ENCODE assay signal across 22 cellular contexts in genomic region chr5:160209917-160210316, GRCh38. TPM values are rescaled to one million over a fixed set of nuclear protein-coding genes. Genes with fewer than 3 reads are reported as not detected.
DNase-seq lines count a peak whose midpoint lies in the region; TF ChIP-seq lines count a peak whose summit lies in the region.
"Had no signal": no experiment of that assay in that cellular context is flagged by ENCODE, and none has a peak within 500 bp of the region (broad histone marks: within the 10 kb centered on the region; RNA-seq: fewer than 3 reads in every experiment).

No MANE protein-coding gene starts in this region.

- H3K4me2 ChIP-seq in mammary epithelial cell (ENCODE audit: insufficient read depth, low read depth, low read length) (no peak overlapping the region), mesendoderm (ENCODE audit: low read length) (no peak overlapping the region)

- no peak overlapping the region for H3K4me3 ChIP-seq in mammary epithelial cell (replicated peaks in 1 of 3; ENCODE audit: insufficient read depth in 1 of 3, low read depth in 2 of 3, low read length in 3 of 3)
- H3K4me3 ChIP-seq in mesendoderm (ENCODE audit: low read length): no peak overlapping the region
- H3K4me3 ChIP-seq: BLaER1 treated with 17β-estradiol and CSF1 and Interleukin-3, amounts not matched to agents 10 nM and 100 nM; lung; prostate gland; sigmoid colon; suprapubic skin had no signal

- H3K79me2 ChIP-seq in mammary epithelial cell (ENCODE audit: insufficient read depth, low read length) (no peaks in the 10 kb centered on the region), mesendoderm (ENCODE audit: control insufficient read depth, insufficient read depth, low read length) (no peaks in the 10 kb centered on the region)

- H3K4me1 Mint-ChIP-seq in Calu3 (ENCODE audit: low read depth, unreplicated experiment): peaks cover 26% of the 10 kb centered on the region
- peaks cover 2% of the 10 kb centered on the region for H3K4me1 Mint-ChIP-seq in activated naive CD8-positive, alpha-beta T cell treated with anti-CD3 and anti-CD28 coated beads for 36 hours
- no peaks in the 10 kb centered on the region for H3K4me1 Mint-ChIP-seq in activated CD4-positive, alpha-beta T cell treated with anti-CD3 and anti-CD28 coated beads, Interleukin-2, amount 10 ng/mL, durations not matched to agents 7 days and 5 days
- H3K4me1 Mint-ChIP-seq: activated naive CD8-positive, alpha-beta T cell treated with anti-CD3 and anti-CD28 coated beads, Interleukin-2, amount 10 ng/mL, durations not matched to agents 7 days and 5 days had no signal

- no peak overlapping the region for H2AFZ ChIP-seq in mammary epithelial cell (ENCODE audit: low read depth, low read length)

- H3K27me3 ChIP-seq in mammary epithelial cell (ENCODE audit: insufficient read depth, low read length) (no peaks in the 10 kb centered on the region), mesendoderm (ENCODE audit: insufficient read depth, low read length, poor library complexity) (no peaks in the 10 kb centered on the region)
- H3K27me3 ChIP-seq: BLaER1 treated with 17β-estradiol and CSF1 and Interleukin-3, amounts not matched to agents 10 nM and 100 nM; sigmoid colon; suprapubic skin had no signal

- no peaks in the 10 kb centered on the region for H3K9me3 Mint-ChIP-seq in Calu3 (ENCODE audit: low read depth, unreplicated experiment)
- no peaks in the 10 kb centered on the region for H3K9me3 Mint-ChIP-seq in activated naive CD8-positive, alpha-beta T cell treated with anti-CD3 and anti-CD28 coated beads for 36 hours
- no peaks in the 10 kb centered on the region for H3K9me3 Mint-ChIP-seq in activated CD4-positive, alpha-beta T cell treated with anti-CD3 and anti-CD28 coated beads, Interleukin-2, amount 10 ng/mL, durations not matched to agents 7 days and 5 days
- H3K9me3 Mint-ChIP-seq: activated naive CD8-positive, alpha-beta T cell treated with anti-CD3 and anti-CD28 coated beads, Interleukin-2, amount 10 ng/mL, durations not matched to agents 7 days and 5 days had no signal

- H4K5ac ChIP-seq in mesendoderm (ENCODE audit: low read length): no peak overlapping the region

- no peak overlapping the region for H3K56ac ChIP-seq in mesendoderm (ENCODE audit: low read length)

- no peaks in the 10 kb centered on the region for H3K27me3 Mint-ChIP-seq in Calu3 (ENCODE audit: unreplicated experiment)
- no peaks in the 10 kb centered on the region for H3K27me3 Mint-ChIP-seq in activated naive CD8-positive, alpha-beta T cell treated with anti-CD3 and anti-CD28 coated beads for 36 hours
- H3K27me3 Mint-ChIP-seq in activated CD4-positive, alpha-beta T cell treated with anti-CD3 and anti-CD28 coated beads, Interleukin-2, amount 10 ng/mL, durations not matched to agents 7 days and 5 days: peaks cover 3% of the 10 kb centered on the region

- peak overlapping the region; percentile 82 for H3K27ac Mint-ChIP-seq in Calu3 (ENCODE audit: unreplicated experiment)
- no peak overlapping the region for H3K27ac Mint-ChIP-seq in activated naive CD8-positive, alpha-beta T cell treated with anti-CD3 and anti-CD28 coated beads for 36 hours
- no peak overlapping the region for H3K27ac Mint-ChIP-seq in activated CD4-positive, alpha-beta T cell treated with anti-CD3 and anti-CD28 coated beads, Interleukin-2, amount 10 ng/mL, durations not matched to agents 7 days and 5 days
- H3K27ac Mint-ChIP-seq: activated naive CD8-positive, alpha-beta T cell treated with anti-CD3 and anti-CD28 coated beads, Interleukin-2, amount 10 ng/mL, durations not matched to agents 7 days and 5 days had no signal

- no peak overlapping the region for H4K8ac ChIP-seq in mesendoderm (ENCODE audit: low read depth, low read length)

- no peak overlapping the region for H3K4ac ChIP-seq in mesendoderm (ENCODE audit: low read depth, low read length)

- peaks cover 16% of the 10 kb centered on the region for H3K4me1 ChIP-seq in mammary epithelial cell (ENCODE audit: insufficient read depth, low read length)
- no peaks in the 10 kb centered on the region for H3K4me1 ChIP-seq in mesendoderm (ENCODE audit: control insufficient read depth, low read depth, low read length)
- H3K4me1 ChIP-seq: prostate gland, sigmoid colon had no signal

- H3K27ac ChIP-seq in mammary epithelial cell (ENCODE audit: insufficient read depth, low read depth, low read length) (no peak overlapping the region), mesendoderm (ENCODE audit: low read depth, low read length) (no peak overlapping the region)
- H3K27ac ChIP-seq: BLaER1 treated with 17β-estradiol and CSF1 and Interleukin-3, amounts not matched to agents 10 nM and 100 nM; prostate gland; sigmoid colon; suprapubic skin had no signal

- H2BK5ac ChIP-seq in mesendoderm (ENCODE audit: low read length): no peak overlapping the region

- intact Hi-C loops in Calu3 (cut with micrococcal nuclease; ENCODE audit: unreplicated experiment): loop anchor here (5.0 kb wide), 1 partner anchor 1058 kb away; no protein-coding TSS in a partner anchor
- intact Hi-C loops in mammary epithelial cell (cut with micrococcal nuclease): no loop called here

- H3K9ac ChIP-seq in mammary epithelial cell (ENCODE audit: insufficient read depth, low read length): no peak overlapping the region
- no peak overlapping the region for H3K9ac ChIP-seq in mesendoderm (ENCODE audit: low read length)
- H3K9ac ChIP-seq: BLaER1 treated with 17β-estradiol and CSF1 and Interleukin-3, amounts not matched to agents 10 nM and 100 nM had no signal

- no peak overlapping the region for H3K4me3 Mint-ChIP-seq in Calu3 (ENCODE audit: low read depth, unreplicated experiment)
- no peak overlapping the region for H3K4me3 Mint-ChIP-seq in activated naive CD8-positive, alpha-beta T cell treated with anti-CD3 and anti-CD28 coated beads for 36 hours
- H3K4me3 Mint-ChIP-seq in activated CD4-positive, alpha-beta T cell treated with anti-CD3 and anti-CD28 coated beads, Interleukin-2, amount 10 ng/mL, durations not matched to agents 7 days and 5 days: no peak overlapping the region
- H3K4me3 Mint-ChIP-seq: activated naive CD8-positive, alpha-beta T cell treated with anti-CD3 and anti-CD28 coated beads, Interleukin-2, amount 10 ng/mL, durations not matched to agents 7 days and 5 days had no signal

- no peaks in the 10 kb centered on the region for H3K9me3 ChIP-seq in mammary epithelial cell (replicated peaks; ENCODE audit: insufficient read depth, low read length)
- H3K9me3 ChIP-seq: BLaER1 treated with 17β-estradiol and CSF1 and Interleukin-3, amounts not matched to agents 10 nM and 100 nM; prostate gland; sigmoid colon; suprapubic skin had no signal

- DNase-seq in Calu3 (peak; percentile 56), HT-29 (ENCODE audit: low spot score) (peak; percentile 61), mammary epithelial cell (peak; percentile 76), mesendoderm (peak; percentile 30), A172 (ENCODE audit: low spot score) (no peak), AG08396 (ENCODE audit: low spot score) (no peak)
- no peak for DNase-seq in activated naive CD8-positive, alpha-beta T cell treated with anti-CD3 and anti-CD28 coated beads for 36 hours
- DNase-seq in activated CD4-positive, alpha-beta T cell treated with anti-CD3 and anti-CD28 coated beads, Interleukin-2, amount 10 ng/mL, durations not matched to agents 7 days and 5 days: no peak
- DNase-seq: activated naive CD8-positive, alpha-beta T cell treated with anti-CD3 and anti-CD28 coated beads, Interleukin-2, amount 10 ng/mL, durations not matched to agents 7 days and 5 days; kidney; MV-4-11; NCI-H146; NCI-H446 treated with DMSO at 0.1 percent for 48 hours; sigmoid colon; stimulated activated naive CD4-positive, alpha-beta T cell had no signal

- in situ Hi-C loops in mammary epithelial cell (cut with MboI; ENCODE audit: low sequenced_read_pairs in 2 of 2): loop anchor here in 1 of 2 donors (10.0 kb wide), 1 partner anchor 135 kb away; no protein-coding TSS in a partner anchor

- H3K36me3 Mint-ChIP-seq in Calu3 (ENCODE audit: insufficient read depth, unreplicated experiment): peaks cover 6% of the 10 kb centered on the region
- H3K36me3 Mint-ChIP-seq in activated naive CD8-positive, alpha-beta T cell treated with anti-CD3 and anti-CD28 coated beads for 36 hours: no peaks in the 10 kb centered on the region
- H3K36me3 Mint-ChIP-seq in activated CD4-positive, alpha-beta T cell treated with anti-CD3 and anti-CD28 coated beads, Interleukin-2, amount 10 ng/mL, durations not matched to agents 7 days and 5 days (ENCODE audit: low read depth): no peaks in the 10 kb centered on the region
- H3K36me3 Mint-ChIP-seq: activated naive CD8-positive, alpha-beta T cell treated with anti-CD3 and anti-CD28 coated beads, Interleukin-2, amount 10 ng/mL, durations not matched to agents 7 days and 5 days had no signal

- H2AK5ac ChIP-seq in mesendoderm (ENCODE audit: low read length): no peak overlapping the region

- no peaks in the 10 kb centered on the region for H3K36me3 ChIP-seq in mammary epithelial cell (ENCODE audit: insufficient read depth, low read length)
- H3K36me3 ChIP-seq in mesendoderm (ENCODE audit: control insufficient read depth, insufficient read depth, low read length): no peaks in the 10 kb centered on the region
- H3K36me3 ChIP-seq: BLaER1 treated with 17β-estradiol and CSF1 and Interleukin-3, amounts not matched to agents 10 nM and 100 nM; prostate gland; sigmoid colon; suprapubic skin had no signal

- TF ChIP-seq CTCF in Calu3 (IDR thresholded peaks at IDR 0.05; ENCODE audit: unreplicated experiment) (no peak), mammary epithelial cell (conservative IDR thresholded peaks at IDR 0.05 in 1 of 2, IDR thresholded peaks at IDR 0.05 in 1 of 2; ENCODE audit: extremely low read depth in 1 of 2, insufficient read depth in 1 of 2, low read depth in 1 of 2, low read length in 2 of 2) (no peak)

- dilution Hi-C loops in mammary epithelial cell (cut with HindIII; ENCODE audit: low sequenced_read_pairs): no loop called here

- H3K23ac ChIP-seq in mesendoderm (ENCODE audit: low read length): no peak overlapping the region

- BruUV-seq in Calu3 (replicated peaks; lab: Mats Ljungman, UMichigan) (no TSS peak), mammary epithelial cell (replicated peaks; lab: Mats Ljungman, UMichigan) (no TSS peak)

- H3K79me1 ChIP-seq in mesendoderm (ENCODE audit: low read length): no peaks in the 10 kb centered on the region

- 87% methylated on average over 2 of the region's 2 CpGs for WGBS in mammary epithelial cell (ENCODE audit: low coverage, missing lambda C conversion rate)
- no CpG with 5 or more reads among the region's 2 CpGs for WGBS in mesendoderm (ENCODE audit: extremely low coverage, insufficient coverage, low lambda C conversion rate)

- POLR2A ChIA-PET in activated CD4-positive, alpha-beta T cell treated with anti-CD3 and anti-CD28 coated beads, Interleukin-2, amount 10 ng/mL, durations not matched to agents 7 days and 5 days (lab: Charles Lee): no interaction called here

- H2BK15ac ChIP-seq in mesendoderm (replicated peaks; ENCODE audit: low read depth): no peak overlapping the region

- CTCF ChIA-PET in Calu3 (lab: Charles Lee) (interaction anchor here (1.0 kb wide), 1 partner anchor 129 kb away, joined by 6 read pairs; no protein-coding TSS in a partner anchor), mammary epithelial cell (lab: Charles Lee; ENCODE audit: low non-redundant PET) (no interaction called here)
- CTCF ChIA-PET in activated CD4-positive, alpha-beta T cell treated with anti-CD3 and anti-CD28 coated beads, Interleukin-2, amount 10 ng/mL, durations not matched to agents 7 days and 5 days (lab: Charles Lee): interaction anchor here (1.2 kb wide), 1 partner anchor 135 kb away, joined by 3 read pairs; no protein-coding TSS in a partner anchor

- H2BK120ac ChIP-seq in mesendoderm (ENCODE audit: low read depth, low read length): no peak overlapping the region

- H4K20me1 ChIP-seq in mammary epithelial cell (ENCODE audit: insufficient read depth, low read length): no peaks in the 10 kb centered on the region
- H4K20me1 ChIP-seq: BLaER1 treated with 17β-estradiol and CSF1 and Interleukin-3, amounts not matched to agents 10 nM and 100 nM had no signal

- no peak overlapping the region for H3K18ac ChIP-seq in mesendoderm (ENCODE audit: low read length)

RNA-seq across cellular contexts. Expression of gene FABP6, which starts 19.4 kb away (rescaled TPM):
- total RNA-seq in Calu3 (2022) (1.0 and 1.6 TPM in 2 replicates), mammary epithelial cell (not detected)
- total RNA-seq in HT-29 (2014; rRNA removed; shearing (Covaris generic)): 2.2 and 2.9 TPM in 2 replicates
- not detected for polyA plus RNA-seq in mammary epithelial cell
- not detected for polyA minus RNA-seq in mammary epithelial cell
- polyA plus RNA-seq in mesendoderm (2013, experiment 1 of 2): 6.5 TPM
- 5.7 TPM for polyA plus RNA-seq in mesendoderm (2013, experiment 2 of 2)
- not detected for total RNA-seq in activated naive CD8-positive, alpha-beta T cell treated with anti-CD3 and anti-CD28 coated beads for 36 hours
- not detected for total RNA-seq in activated CD4-positive, alpha-beta T cell treated with anti-CD3 and anti-CD28 coated beads, Interleukin-2, amount 10 ng/mL, durations not matched to agents 7 days and 5 days
- 0.17 and 1.5 TPM in 2 replicates for total RNA-seq in A172 (2014; rRNA removed; shearing (Covaris generic))
- total RNA-seq: activated naive CD8-positive, alpha-beta T cell treated with anti-CD3 and anti-CD28 coated beads, Interleukin-2, amount 10 ng/mL, durations not matched to agents 7 days and 5 days; astrocyte; dermis microvascular lymphatic vessel endothelial cell; kidney had no signal
- polyA plus RNA-seq: AG04450 had no signal

Comparison
In these comparisons a context has a peak if more than half of its experiments do, and no peak if none do; other contexts are left out.
1. DNase-seq: peak in Calu3 (single experiment), HT-29 (single experiment), mammary epithelial cell (single experiment) and mesendoderm (single experiment); none in activated naive CD8-positive, alpha-beta T cell treated with anti-CD3 and anti-CD28 coated beads for 36 hours (single experiment), activated CD4-positive, alpha-beta T cell treated with anti-CD3 and anti-CD28 coated beads, Interleukin-2, amount 10 ng/mL, durations not matched to agents 7 days and 5 days (single experiment), A172 (single experiment) and AG08396 (single experiment).